ENCODE assay signal across 1 cellular context in the genomic region with DNA sequence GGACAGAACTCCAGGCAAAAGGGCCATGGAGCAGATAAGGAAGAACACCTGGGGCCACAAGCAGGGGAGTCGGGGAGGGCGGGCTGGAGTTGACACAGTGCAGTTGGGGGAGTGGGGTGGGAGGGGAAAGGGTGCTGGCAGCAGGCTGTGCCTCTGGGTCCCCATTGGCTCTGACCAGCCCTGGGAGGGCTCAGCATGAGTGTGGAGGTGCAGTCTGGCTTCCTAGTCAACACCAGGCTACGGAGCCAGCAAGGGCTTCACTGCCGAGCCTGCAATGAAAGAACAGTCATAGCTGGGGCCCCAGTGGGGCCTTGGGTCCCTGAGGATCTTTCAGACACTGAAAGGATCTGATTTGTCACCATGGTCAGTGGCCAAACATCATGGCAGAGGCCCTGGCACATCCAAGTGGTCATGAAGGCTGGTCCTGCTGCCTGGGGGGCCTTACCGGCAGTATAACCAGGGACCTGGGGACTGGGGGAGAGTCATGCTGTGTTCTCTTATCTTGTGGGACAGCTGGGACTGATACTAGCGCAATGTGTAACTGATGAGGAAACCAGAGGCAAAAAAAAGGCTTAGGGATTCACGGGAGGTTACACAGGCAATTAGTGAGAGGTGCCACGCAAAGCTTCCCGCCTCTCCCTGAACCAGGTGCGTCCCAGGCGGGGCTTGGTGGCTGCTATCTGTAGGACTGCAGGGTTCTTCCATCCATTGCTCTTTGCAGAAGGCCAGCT.
A peak's percentile ranks its signal among the peaks of the same experiment; 100 is the strongest.
TF ChIP-seq lines count a peak whose summit lies in the region.

No MANE protein-coding gene starts in this region.

TF ChIP-seq in K562, 482 proteins besides CTCF, POLR2A, EP300 and RAD21 (continued from another document):
- TF ChIP-seq SMARCE1 (IDR thresholded peaks at IDR 0.05) (peak; percentile 89), MTA3 (IDR thresholded peaks at IDR 0.05; ENCODE audit: borderline replicate concordance) (peak; percentile 75; the same call in 1 of the 2 replicates), TBL1XR1 (IDR thresholded peaks at IDR 0.05; ENCODE audit: low read length in 2 of 2) (peak in 1 of 2 experiments; percentile 53; a peak in 1 of 4 replicates), XRCC4 (IDR thresholded peaks at IDR 0.05; ENCODE audit: extremely low read depth, insufficient read depth, insufficient read length) (no peak), ZNF583 (CRISPR knock-in tag; IDR thresholded peaks at IDR 0.05) (0 out of 2 replicates have a peak, but pooled peaks have one; percentile 61), CC2D1A (IDR thresholded peaks at IDR 0.05) (peak; percentile 41; the same call in 1 of the 2 replicates), SMAD2 (IDR thresholded peaks at IDR 0.05; ENCODE audit: low read depth, low read length) (no peak), ZNF444 (CRISPR knock-in tag; IDR thresholded peaks at IDR 0.05) (no peak), PPARD (CRISPR knock-in tag; IDR thresholded peaks at IDR 0.05) (no peak), KLF1 (tag; IDR thresholded peaks at IDR 0.05) (peak; percentile 42; the same call in 1 of the 2 replicates), ERF (CRISPR knock-in tag; IDR thresholded peaks at IDR 0.05) (no peak), ZNF175 (CRISPR knock-in tag; IDR thresholded peaks at IDR 0.05; ENCODE audit: low read depth) (no peak), KAT8 (IDR thresholded peaks at IDR 0.05; ENCODE audit: low read depth) (no peak), RBM17 (IDR thresholded peaks at IDR 0.05; ENCODE audit: borderline replicate concordance, low read depth, low read length) (no peak), ZEB2 (IDR thresholded peaks at IDR 0.05) (peak; percentile 71; the same call in 1 of the 2 replicates), NR2C2 (CRISPR knock-in tag; IDR thresholded peaks at IDR 0.05) (no peak), NR2C2 (tag; IDR thresholded peaks at IDR 0.05) (no peak), MXI1 (IDR thresholded peaks at IDR 0.05; ENCODE audit: low read depth, low read length) (no peak), CTBP1 (IDR thresholded peaks at IDR 0.05; ENCODE audit: borderline replicate concordance) (peak; percentile 73; the same call in 1 of the 2 replicates), MEF2D (tag; conservative IDR thresholded peaks at IDR 0.05; ENCODE audit: low read depth) (peak; percentile 30; the same call in 1 of the 2 replicates), RCOR1 (IDR thresholded peaks at IDR 0.05; ENCODE audit: borderline replicate concordance in 1 of 2, low read depth in 2 of 2, low read length in 2 of 2) (peak in 1 of 2 experiments; percentile 83; a peak in 2 of 4 replicates)
- TF ChIP-seq, protein P1, sequence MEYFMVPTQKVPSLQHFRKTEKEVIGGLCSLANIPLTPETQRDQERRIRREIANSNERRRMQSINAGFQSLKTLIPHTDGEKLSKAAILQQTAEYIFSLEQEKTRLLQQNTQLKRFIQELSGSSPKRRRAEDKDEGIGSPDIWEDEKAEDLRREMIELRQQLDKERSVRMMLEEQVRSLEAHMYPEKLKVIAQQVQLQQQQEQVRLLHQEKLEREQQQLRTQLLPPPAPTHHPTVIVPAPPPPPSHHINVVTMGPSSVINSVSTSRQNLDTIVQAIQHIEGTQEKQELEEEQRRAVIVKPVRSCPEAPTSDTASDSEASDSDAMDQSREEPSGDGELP (CRISPR knock-in tag; IDR thresholded peaks at IDR 0.05; ENCODE audit: borderline replicate concordance), result peak; percentile 90
- TF ChIP-seq, protein P2, sequence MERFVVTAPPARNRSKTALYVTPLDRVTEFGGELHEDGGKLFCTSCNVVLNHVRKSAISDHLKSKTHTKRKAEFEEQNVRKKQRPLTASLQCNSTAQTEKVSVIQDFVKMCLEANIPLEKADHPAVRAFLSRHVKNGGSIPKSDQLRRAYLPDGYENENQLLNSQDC (CRISPR knock-in tag; IDR thresholded peaks at IDR 0.05), result no peak
- TF ChIP-seq, protein P3, sequence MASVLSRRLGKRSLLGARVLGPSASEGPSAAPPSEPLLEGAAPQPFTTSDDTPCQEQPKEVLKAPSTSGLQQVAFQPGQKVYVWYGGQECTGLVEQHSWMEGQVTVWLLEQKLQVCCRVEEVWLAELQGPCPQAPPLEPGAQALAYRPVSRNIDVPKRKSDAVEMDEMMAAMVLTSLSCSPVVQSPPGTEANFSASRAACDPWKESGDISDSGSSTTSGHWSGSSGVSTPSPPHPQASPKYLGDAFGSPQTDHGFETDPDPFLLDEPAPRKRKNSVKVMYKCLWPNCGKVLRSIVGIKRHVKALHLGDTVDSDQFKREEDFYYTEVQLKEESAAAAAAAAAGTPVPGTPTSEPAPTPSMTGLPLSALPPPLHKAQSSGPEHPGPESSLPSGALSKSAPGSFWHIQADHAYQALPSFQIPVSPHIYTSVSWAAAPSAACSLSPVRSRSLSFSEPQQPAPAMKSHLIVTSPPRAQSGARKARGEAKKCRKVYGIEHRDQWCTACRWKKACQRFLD (CRISPR knock-in tag; IDR thresholded peaks at IDR 0.05), result peak; percentile 0; the same call in 1 of the 2 replicates
- TF ChIP-seq, protein P4, sequence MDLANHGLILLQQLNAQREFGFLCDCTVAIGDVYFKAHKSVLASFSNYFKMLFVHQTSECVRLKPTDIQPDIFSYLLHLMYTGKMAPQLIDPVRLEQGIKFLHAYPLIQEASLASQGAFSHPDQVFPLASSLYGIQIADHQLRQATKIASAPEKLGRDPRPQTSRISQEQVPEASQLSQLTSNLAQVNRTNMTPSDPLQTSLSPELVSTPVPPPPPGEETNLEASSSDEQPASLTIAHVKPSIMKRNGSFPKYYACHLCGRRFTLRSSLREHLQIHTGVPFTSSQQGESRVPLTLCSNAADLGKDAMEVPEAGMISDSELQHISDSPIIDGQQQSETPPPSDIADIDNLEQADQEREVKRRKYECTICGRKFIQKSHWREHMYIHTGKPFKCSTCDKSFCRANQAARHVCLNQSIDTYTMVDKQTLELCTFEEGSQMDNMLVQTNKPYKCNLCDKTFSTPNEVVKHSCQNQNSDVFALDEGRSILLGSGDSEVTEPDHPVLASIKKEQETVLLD (IDR thresholded peaks at IDR 0.05), result peak; percentile 58; the same call in 1 of the 2 replicates
- TF ChIP-seq, protein P5, sequence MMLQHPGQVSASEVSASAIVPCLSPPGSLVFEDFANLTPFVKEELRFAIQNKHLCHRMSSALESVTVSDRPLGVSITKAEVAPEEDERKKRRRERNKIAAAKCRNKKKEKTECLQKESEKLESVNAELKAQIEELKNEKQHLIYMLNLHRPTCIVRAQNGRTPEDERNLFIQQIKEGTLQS (IDR thresholded peaks at IDR 0.05), result peak; percentile 74
- TF ChIP-seq, protein P5 (CRISPR knock-in tag; conservative IDR thresholded peaks at IDR 0.05), result 0 out of 2 replicates have a peak, but pooled peaks have one; percentile 58
- TF ChIP-seq, protein P6, sequence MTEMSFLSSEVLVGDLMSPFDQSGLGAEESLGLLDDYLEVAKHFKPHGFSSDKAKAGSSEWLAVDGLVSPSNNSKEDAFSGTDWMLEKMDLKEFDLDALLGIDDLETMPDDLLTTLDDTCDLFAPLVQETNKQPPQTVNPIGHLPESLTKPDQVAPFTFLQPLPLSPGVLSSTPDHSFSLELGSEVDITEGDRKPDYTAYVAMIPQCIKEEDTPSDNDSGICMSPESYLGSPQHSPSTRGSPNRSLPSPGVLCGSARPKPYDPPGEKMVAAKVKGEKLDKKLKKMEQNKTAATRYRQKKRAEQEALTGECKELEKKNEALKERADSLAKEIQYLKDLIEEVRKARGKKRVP (CRISPR knock-in tag; IDR thresholded peaks at IDR 0.05), result 0 out of 2 replicates have a peak, but pooled peaks have one; percentile 23
- TF ChIP-seq, protein P7, sequence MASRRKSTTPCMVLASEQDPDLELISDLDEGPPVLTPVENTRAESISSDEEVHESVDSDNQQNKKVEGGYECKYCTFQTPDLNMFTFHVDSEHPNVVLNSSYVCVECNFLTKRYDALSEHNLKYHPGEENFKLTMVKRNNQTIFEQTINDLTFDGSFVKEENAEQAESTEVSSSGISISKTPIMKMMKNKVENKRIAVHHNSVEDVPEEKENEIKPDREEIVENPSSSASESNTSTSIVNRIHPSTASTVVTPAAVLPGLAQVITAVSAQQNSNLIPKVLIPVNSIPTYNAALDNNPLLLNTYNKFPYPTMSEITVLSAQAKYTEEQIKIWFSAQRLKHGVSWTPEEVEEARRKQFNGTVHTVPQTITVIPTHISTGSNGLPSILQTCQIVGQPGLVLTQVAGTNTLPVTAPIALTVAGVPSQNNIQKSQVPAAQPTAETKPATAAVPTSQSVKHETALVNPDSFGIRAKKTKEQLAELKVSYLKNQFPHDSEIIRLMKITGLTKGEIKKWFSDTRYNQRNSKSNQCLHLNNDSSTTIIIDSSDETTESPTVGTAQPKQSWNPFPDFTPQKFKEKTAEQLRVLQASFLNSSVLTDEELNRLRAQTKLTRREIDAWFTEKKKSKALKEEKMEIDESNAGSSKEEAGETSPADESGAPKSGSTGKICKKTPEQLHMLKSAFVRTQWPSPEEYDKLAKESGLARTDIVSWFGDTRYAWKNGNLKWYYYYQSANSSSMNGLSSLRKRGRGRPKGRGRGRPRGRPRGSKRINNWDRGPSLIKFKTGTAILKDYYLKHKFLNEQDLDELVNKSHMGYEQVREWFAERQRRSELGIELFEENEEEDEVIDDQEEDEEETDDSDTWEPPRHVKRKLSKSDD (conservative IDR thresholded peaks at IDR 0.05; ENCODE audit: low read length), result no peak
- TF ChIP-seq, protein P8, sequence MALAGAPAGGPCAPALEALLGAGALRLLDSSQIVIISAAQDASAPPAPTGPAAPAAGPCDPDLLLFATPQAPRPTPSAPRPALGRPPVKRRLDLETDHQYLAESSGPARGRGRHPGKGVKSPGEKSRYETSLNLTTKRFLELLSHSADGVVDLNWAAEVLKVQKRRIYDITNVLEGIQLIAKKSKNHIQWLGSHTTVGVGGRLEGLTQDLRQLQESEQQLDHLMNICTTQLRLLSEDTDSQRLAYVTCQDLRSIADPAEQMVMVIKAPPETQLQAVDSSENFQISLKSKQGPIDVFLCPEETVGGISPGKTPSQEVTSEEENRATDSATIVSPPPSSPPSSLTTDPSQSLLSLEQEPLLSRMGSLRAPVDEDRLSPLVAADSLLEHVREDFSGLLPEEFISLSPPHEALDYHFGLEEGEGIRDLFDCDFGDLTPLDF (CRISPR knock-in tag; IDR thresholded peaks at IDR 0.05), result 0 out of 2 replicates have a peak, but pooled peaks have one; percentile 49
